In the genomic region with DNA sequence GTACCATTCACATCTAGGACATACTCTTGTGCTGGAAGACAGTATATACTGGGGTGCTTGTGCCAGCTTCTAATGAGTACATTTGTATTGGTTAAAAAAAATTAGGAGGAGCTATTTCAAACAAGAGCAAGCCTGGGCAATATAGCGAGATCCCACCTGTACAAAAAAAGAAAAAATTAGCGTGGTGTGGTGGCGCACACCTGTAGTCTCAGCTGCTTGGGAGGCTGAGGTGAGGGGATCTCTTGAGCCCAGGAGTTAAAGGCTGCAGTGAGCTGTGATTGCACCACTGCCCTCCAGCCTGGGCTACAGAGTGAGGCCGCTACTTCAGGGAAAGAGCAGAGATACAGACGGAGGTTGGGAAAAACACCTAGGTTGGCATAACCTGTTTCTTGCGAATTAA, we compare ENCODE assay signal across 9 cellular contexts. TPM values are rescaled to one million over a fixed set of nuclear protein-coding genes. Genes with fewer than 3 reads are reported as not detected.
DNase-seq lines count a peak whose midpoint lies in the region; ATAC-seq and TF ChIP-seq lines count a peak whose summit lies in the region.
"Had no signal": no experiment of that assay in that cellular context is flagged by ENCODE, and none has a peak within 500 bp of the region (broad histone marks: within the 10 kb centered on the region; RNA-seq: fewer than 3 reads in every experiment).

No MANE protein-coding gene starts in this region.

- DNase-seq in right atrium auricular region (ENCODE audit: low spot score), result no peak
- no peak for DNase-seq in Right ventricle myocardium superior
- no peak for DNase-seq in breast epithelium (ENCODE audit: low spot score in 2 of 2)
- no peak for DNase-seq in mesothelial cell of epicardium (ENCODE audit: low spot score in 2 of 2, unreplicated experiment in 2 of 2)
- DNase-seq in uterus, result no peak
- DNase-seq in inferior parietal cortex (ENCODE audit: extremely low spot score), result no peak
- DNase-seq: NCI-H2107 had no signal

- H3K4me3 Mint-ChIP-seq in mesothelial cell of epicardium, result peak overlapping the region; percentile 89

- H3K9me3 Mint-ChIP-seq in mesothelial cell of epicardium, result no peaks in the 10 kb centered on the region

- no peaks in the 10 kb centered on the region for H3K36me3 ChIP-seq in right atrium auricular region
- H3K36me3 ChIP-seq in breast epithelium, result no peaks in the 10 kb centered on the region
- no peaks in the 10 kb centered on the region for H3K36me3 ChIP-seq in uterus

- no peak for TF ChIP-seq POLR2A in breast epithelium (IDR thresholded peaks at IDR 0.05)
- TF ChIP-seq POLR2A in uterus (IDR thresholded peaks at IDR 0.05), result no peak

- peak overlapping the region; percentile 94 for H3K27ac Mint-ChIP-seq in mesothelial cell of epicardium

- H3K27me3 Mint-ChIP-seq in mesothelial cell of epicardium (ENCODE audit: low read depth), result no peaks in the 10 kb centered on the region

- H3K27me3 ChIP-seq in right atrium auricular region (no peaks in the 10 kb centered on the region), breast epithelium (no peaks in the 10 kb centered on the region), uterus (no peaks in the 10 kb centered on the region)

- intact Hi-C loops in Right ventricle myocardium superior (cut with DNase I) (loop anchor here (10.0 kb wide), 1 partner anchor 128 kb away; no protein-coding TSS in a partner anchor), breast epithelium (cut with DNase I; ENCODE audit: low total_unique reads) (no loop called here), uterus (cut with DNase I; ENCODE audit: low total_unique reads) (no loop called here)

- H3K4me1 ChIP-seq in right atrium auricular region, result peaks cover 0 to 24% of the 10 kb centered on the region in 2 donors
- peaks cover 0 to 9% of the 10 kb centered on the region in 2 donors for H3K4me1 ChIP-seq in breast epithelium
- H3K4me1 ChIP-seq in uterus, result no peaks in the 10 kb centered on the region

- H3K4me1 Mint-ChIP-seq in mesothelial cell of epicardium, result peaks cover 32% of the 10 kb centered on the region

- H3K27ac ChIP-seq in right atrium auricular region (peak overlapping the region; percentile 87 to 88), breast epithelium (peak overlapping the region; percentile 94 to 96), uterus (peak overlapping the region; percentile 77 to 91)

- H3K9me3 ChIP-seq in right atrium auricular region (no peaks in the 10 kb centered on the region), breast epithelium (no peaks in the 10 kb centered on the region), uterus (no peaks in the 10 kb centered on the region)

- H3K4me3 ChIP-seq in right atrium auricular region (peak overlapping the region; percentile 89 to 94), breast epithelium (peak overlapping the region; percentile 72 to 95 (median 93)), uterus (peak overlapping the region in 1 of 2 donors; percentile 97)

- H3K36me3 Mint-ChIP-seq in mesothelial cell of epicardium, result no peaks in the 10 kb centered on the region

- no peak for TF ChIP-seq CTCF in right atrium auricular region (IDR thresholded peaks at IDR 0.05)
- no peak for TF ChIP-seq CTCF in breast epithelium (IDR thresholded peaks at IDR 0.05)
- no peak for TF ChIP-seq CTCF in mesothelial cell of epicardium (IDR thresholded peaks at IDR 0.05; ENCODE audit: unreplicated experiment)
- TF ChIP-seq CTCF in uterus (IDR thresholded peaks at IDR 0.05), result no peak

- ATAC-seq in Right ventricle myocardium superior (ENCODE audit: poor library complexity) (no peak), GM21360 (IDR thresholded peaks at IDR 0.05; ENCODE audit: unreplicated experiment) (no peak), HG03025 (IDR thresholded peaks at IDR 0.05; ENCODE audit: low FRiP score, unreplicated experiment) (no peak)

RNA-seq across cellular contexts. Expression of gene MRTFB, which starts 1.2 kb away (rescaled TPM):
- total RNA-seq in right atrium auricular region, result 10 to 100 TPM; 38.6 to 46.5 TPM
- total RNA-seq in Right ventricle myocardium superior, result 22.1 TPM
- total RNA-seq in breast epithelium, result 100 to 1,000 TPM in 1 of 3 donors, 10 to 100 TPM in 2; 49.9 to 115 (median 83.6) TPM
- total RNA-seq in mesothelial cell of epicardium, result 74.7 to 77.5 TPM (median 75.6 TPM) in 3 replicates
- 100 to 1,000 TPM in 1 of 4 donors, 10 to 100 TPM in 3; 49.8 to 178 (median 75.1) TPM for total RNA-seq in uterus
